12 cellular contexts compared by ENCODE assay signal in the genomic region with DNA sequence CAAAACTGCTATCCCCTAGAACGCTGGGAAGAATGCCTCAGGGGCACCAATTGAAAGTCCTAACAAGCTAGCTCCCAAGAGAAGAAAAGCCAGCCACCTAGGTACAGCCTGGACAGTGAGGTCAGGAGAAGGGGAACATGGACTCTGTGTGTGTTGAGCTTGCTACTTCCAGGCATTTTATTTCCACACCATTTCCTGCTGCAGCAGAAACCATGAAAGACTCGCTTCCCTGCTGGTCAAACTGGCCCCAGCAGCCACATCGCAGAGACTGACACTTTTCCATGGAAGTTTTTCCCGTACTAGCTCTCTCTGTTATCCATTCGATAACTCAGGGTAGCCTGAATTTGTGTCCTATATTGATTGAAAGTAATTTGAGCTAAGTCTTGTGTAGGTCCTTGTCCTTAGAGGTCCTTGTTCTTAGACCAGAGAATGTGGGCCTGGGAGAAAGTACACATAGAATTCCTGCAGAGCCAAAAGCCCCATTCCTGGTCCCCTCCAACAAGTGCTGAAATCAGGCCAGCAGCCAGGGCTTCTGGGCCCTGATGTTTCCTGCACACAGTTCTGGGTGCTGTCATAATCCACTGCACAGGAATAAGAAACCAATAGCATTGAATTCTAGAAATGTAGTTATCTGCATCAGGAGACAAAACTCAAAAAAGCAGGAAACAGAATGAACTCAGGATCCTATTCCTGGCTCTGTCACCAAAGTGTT.
"Had no signal": no experiment of that assay in that cellular context is flagged by ENCODE, and none has a peak within 500 bp of the region (broad histone marks: within the 10 kb centered on the region; RNA-seq: fewer than 3 reads in every experiment).

No MANE protein-coding gene starts in this region.

- H3K27ac ChIP-seq: coronary artery, heart right ventricle, spleen, upper lobe of left lung had no signal

- H3K4me1 ChIP-seq: spleen, upper lobe of left lung had no signal

- H3K27me3 ChIP-seq: heart right ventricle, spleen, upper lobe of left lung had no signal

- H3K36me3 ChIP-seq: heart right ventricle, spleen, upper lobe of left lung had no signal

- DNase-seq: activated T-cell treated with anti-CD3 and anti-CD28 coated beads, Interleukin-2, amount 50 U/mL, for 1 hour; effector CD8-positive, alpha-beta T cell; heart right ventricle; islet precursor cell; naive B cell; spleen; stimulated activated CD4-positive, alpha-beta T cell treated with anti-CD3 and anti-CD28 coated beads, Interleukin-2, amount 100 ng/mL, for 24 hours; stimulated activated naive B cell treated with anti-CD40 and anti-IgM and Interleukin-4, amounts not matched to agents 10 μg/mL and 1 μg/mL and 100 μg/mL, for 72 hours; T-helper 2 cell; upper lobe of left lung had no signal

- H3K4me3 ChIP-seq: coronary artery, heart right ventricle, spleen, upper lobe of left lung had no signal

- ATAC-seq: sciatic nerve; stimulated activated naive B cell treated with anti-CD40 and anti-IgM and Interleukin-4, amounts not matched to agents 10 μg/mL and 1 μg/mL and 100 μg/mL, for 72 hours had no signal

- H3K9me3 ChIP-seq: heart right ventricle, spleen, upper lobe of left lung had no signal
